In the genomic region with DNA sequence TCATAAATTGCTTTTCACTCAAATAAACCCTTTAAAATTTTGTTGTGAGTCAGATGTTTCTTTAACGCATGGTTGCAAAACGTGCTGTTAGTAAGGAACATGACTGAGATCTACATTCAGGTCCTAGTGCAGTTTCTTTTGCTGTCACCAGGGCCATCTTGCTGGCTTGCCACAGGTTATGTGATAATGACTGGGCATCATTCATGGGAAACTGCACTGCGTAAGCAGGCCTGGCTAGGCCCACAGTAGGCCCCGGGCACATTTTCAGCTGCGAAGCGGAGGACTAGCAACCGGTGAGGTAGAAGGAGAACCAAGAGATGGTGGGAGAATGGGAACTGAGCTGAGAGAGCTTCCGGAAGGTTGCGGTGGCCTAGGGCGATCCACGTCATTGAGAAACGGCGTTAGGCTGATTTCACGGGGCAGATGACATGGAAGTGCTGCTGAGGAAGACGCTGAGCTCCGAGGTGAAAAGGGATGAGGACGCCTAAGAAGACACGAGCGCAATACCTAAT, we compare ENCODE assay signal across 9 cellular contexts. TPM values are rescaled to one million over a fixed set of nuclear protein-coding genes. Genes with fewer than 3 reads are reported as not detected.
A peak's percentile ranks its signal among the peaks of the same experiment; 100 is the strongest.
DNase-seq lines count a peak whose midpoint lies in the region; ATAC-seq and TF ChIP-seq lines count a peak whose summit lies in the region.
"Had no signal": no experiment of that assay in that cellular context is flagged by ENCODE, and none has a peak within 500 bp of the region (broad histone marks: within the 10 kb centered on the region; RNA-seq: fewer than 3 reads in every experiment).

No MANE protein-coding gene starts in this region.

- DNase-seq in HFFc6 (peak; percentile 35), NCI-H146 (lab: John Stamatoyannopoulos, UW) (no peak), T-helper 9 cell (no peak), middle frontal gyrus (ENCODE audit: extremely low spot score, low spot score) (no peak)

- H3K9ac ChIP-seq in mucosa of rectum (ENCODE audit: low read depth in 1 of 2, low read length in 2 of 2) = no peak overlapping the region

- peaks cover 0 to 7% of the 10 kb centered on the region in 2 donors for H3K27me3 ChIP-seq in mucosa of rectum (ENCODE audit: control insufficient read depth in 2 of 2, insufficient read depth in 2 of 2, low read length in 2 of 2)

- H3K9me3 Mint-ChIP-seq in HFFc6 = no peaks in the 10 kb centered on the region
- H3K9me3 Mint-ChIP-seq in activated T-helper 17 cell treated with anti-CD3 and anti-CD28 coated beads, Interleukin-2, amount 50 U/mL, for 72 hours = no peaks in the 10 kb centered on the region

- no peaks in the 10 kb centered on the region for H3K36me3 Mint-ChIP-seq in HFFc6 (ENCODE audit: low read depth)
- peaks cover 18% of the 10 kb centered on the region for H3K36me3 Mint-ChIP-seq in activated T-helper 17 cell treated with anti-CD3 and anti-CD28 coated beads, Interleukin-2, amount 50 U/mL, for 72 hours (ENCODE audit: low read depth)

- H3K36me3 ChIP-seq in mucosa of rectum (ENCODE audit: control insufficient read depth in 2 of 2, insufficient read depth in 2 of 2, low read length in 2 of 2) = no peaks in the 10 kb centered on the region

- peaks cover 20 to 25% of the 10 kb centered on the region in 2 donors for H3K4me1 ChIP-seq in mucosa of rectum (ENCODE audit: control insufficient read depth in 2 of 2, insufficient read depth in 2 of 2, low read length in 2 of 2)

- no peak overlapping the region for H3K4me3 Mint-ChIP-seq in HFFc6
- peak overlapping the region; percentile 64 for H3K4me3 Mint-ChIP-seq in activated T-helper 17 cell treated with anti-CD3 and anti-CD28 coated beads, Interleukin-2, amount 50 U/mL, for 72 hours

- peak overlapping the region; percentile 32 to 80 for H3K27ac ChIP-seq in mucosa of rectum (ENCODE audit: low read depth in 2 of 2, low read length in 2 of 2)

- TF ChIP-seq CTCF in HFFc6 (IDR thresholded peaks at IDR 0.05) = peak; percentile 49; the same call in 1 of the 2 replicates

- H3K9me3 ChIP-seq in mucosa of rectum (ENCODE audit: control insufficient read depth in 2 of 2, low read length in 2 of 2) = no peaks in the 10 kb centered on the region

- H3K27me3 Mint-ChIP-seq in HFFc6 (ENCODE audit: insufficient read depth) = peaks cover 16% of the 10 kb centered on the region
- H3K27me3 Mint-ChIP-seq in activated T-helper 17 cell treated with anti-CD3 and anti-CD28 coated beads, Interleukin-2, amount 50 U/mL, for 72 hours = no peaks in the 10 kb centered on the region

- H3K27ac Mint-ChIP-seq in HFFc6 = peak overlapping the region; percentile 72; the same call in 1 of the 2 replicates
- H3K27ac Mint-ChIP-seq in activated T-helper 17 cell treated with anti-CD3 and anti-CD28 coated beads, Interleukin-2, amount 50 U/mL, for 72 hours = peak overlapping the region; percentile 89

- H3K4me3 ChIP-seq in GM08714 (ENCODE audit: low read length) (peak overlapping the region; percentile 0; the same call in 1 of the 2 replicates), mucosa of rectum (ENCODE audit: low read length in 2 of 2) (no peak overlapping the region)

- peaks cover 37% of the 10 kb centered on the region for H3K4me1 Mint-ChIP-seq in HFFc6 (ENCODE audit: low read depth)
- H3K4me1 Mint-ChIP-seq in activated T-helper 17 cell treated with anti-CD3 and anti-CD28 coated beads, Interleukin-2, amount 50 U/mL, for 72 hours = peaks cover 42% of the 10 kb centered on the region

- ATAC-seq in activated T-helper 17 cell treated with anti-CD3 and anti-CD28 coated beads, Interleukin-2, amount 50 U/mL, for 72 hours (replicated peaks) = peak; percentile 44
- ATAC-seq in HG02642 (IDR thresholded peaks at IDR 0.05; ENCODE audit: poor library complexity, unreplicated experiment) = no peak

RNA-seq across cellular contexts. Expression of gene KLHDC7B, which starts 3.2 kb away (rescaled TPM):
- under 1 TPM in 1 of 6 experiments, not detected in 5; 0.05 TPM for total RNA-seq in HFFc6 (2021; fragmentation: NEBNext Ultra II Directional; extraction: Animal tissue kit (Norgen Biotek cat#: 25700))
- total RNA-seq in activated T-helper 17 cell treated with anti-CD3 and anti-CD28 coated beads, Interleukin-2, amount 50 U/mL, for 72 hours = 1 to 10 TPM; 4.2 to 4.4 TPM
- total RNA-seq: frontal cortex had no signal

RNA-seq across cellular contexts. Expression of gene TYMP, which starts 12.7 kb away (rescaled TPM):
- 1 to 10 TPM in 5 of 6 experiments, under 1 TPM in 1; 0.95 to 2.1 (median 1.3) TPM for total RNA-seq in HFFc6 (2021; fragmentation: NEBNext Ultra II Directional; extraction: Animal tissue kit (Norgen Biotek cat#: 25700))
- 10 to 100 TPM; 73.0 to 74.0 TPM for total RNA-seq in activated T-helper 17 cell treated with anti-CD3 and anti-CD28 coated beads, Interleukin-2, amount 50 U/mL, for 72 hours

RNA-seq across cellular contexts. Expression of gene SCO2, which starts 17.1 kb away (rescaled TPM):
- 10 to 100 TPM in 2 of 6 experiments, 1 to 10 TPM in 4; 2.7 to 11.1 (median 9.7) TPM for total RNA-seq in HFFc6 (2021; fragmentation: NEBNext Ultra II Directional; extraction: Animal tissue kit (Norgen Biotek cat#: 25700))
- 1 to 10 TPM; 2.8 to 9.9 TPM for total RNA-seq in activated T-helper 17 cell treated with anti-CD3 and anti-CD28 coated beads, Interleukin-2, amount 50 U/mL, for 72 hours

RNA-seq across cellular contexts. Expression of gene SYCE3, which starts 20.2 kb away (rescaled TPM):
- total RNA-seq in HFFc6 (2021; fragmentation: NEBNext Ultra II Directional; extraction: Animal tissue kit (Norgen Biotek cat#: 25700)) = not detected
- 1 to 10 TPM in 1 of 2 donors, under 1 TPM in 1; 0.65 to 2.3 TPM for total RNA-seq in activated T-helper 17 cell treated with anti-CD3 and anti-CD28 coated beads, Interleukin-2, amount 50 U/mL, for 72 hours
- total RNA-seq: frontal cortex had no signal

RNA-seq across cellular contexts. Expression of gene NCAPH2, which starts 34.4 kb away (rescaled TPM):
- 10 to 100 TPM; 31.7 to 54.1 (median 50.0) TPM for total RNA-seq in HFFc6 (2021; fragmentation: NEBNext Ultra II Directional; extraction: Animal tissue kit (Norgen Biotek cat#: 25700))
- total RNA-seq in activated T-helper 17 cell treated with anti-CD3 and anti-CD28 coated beads, Interleukin-2, amount 50 U/mL, for 72 hours = 100 to 1,000 TPM; 112 to 138 TPM

Comparison
In these comparisons a context has a peak if more than half of its experiments do, and no peak if none do; other contexts are left out.
1. RNA of gene KLHDC7B, which starts 3.2 kb away (total RNA-seq): 4.2 to 4.4 TPM in activated T-helper 17 cell treated with anti-CD3 and anti-CD28 coated beads, Interleukin-2, amount 50 U/mL, for 72 hours; 0.05 TPM in HFFc6; every median in the first group is over 4 times any median in the second.
2. RNA of gene TYMP, which starts 12.7 kb away (total RNA-seq): 73.0 to 74.0 TPM in activated T-helper 17 cell treated with anti-CD3 and anti-CD28 coated beads, Interleukin-2, amount 50 U/mL, for 72 hours; 0.95 to 2.1 TPM in HFFc6; every median in the first group is over 10 times any median in the second.